8 cellular contexts compared by ENCODE assay signal in the genomic region with DNA sequence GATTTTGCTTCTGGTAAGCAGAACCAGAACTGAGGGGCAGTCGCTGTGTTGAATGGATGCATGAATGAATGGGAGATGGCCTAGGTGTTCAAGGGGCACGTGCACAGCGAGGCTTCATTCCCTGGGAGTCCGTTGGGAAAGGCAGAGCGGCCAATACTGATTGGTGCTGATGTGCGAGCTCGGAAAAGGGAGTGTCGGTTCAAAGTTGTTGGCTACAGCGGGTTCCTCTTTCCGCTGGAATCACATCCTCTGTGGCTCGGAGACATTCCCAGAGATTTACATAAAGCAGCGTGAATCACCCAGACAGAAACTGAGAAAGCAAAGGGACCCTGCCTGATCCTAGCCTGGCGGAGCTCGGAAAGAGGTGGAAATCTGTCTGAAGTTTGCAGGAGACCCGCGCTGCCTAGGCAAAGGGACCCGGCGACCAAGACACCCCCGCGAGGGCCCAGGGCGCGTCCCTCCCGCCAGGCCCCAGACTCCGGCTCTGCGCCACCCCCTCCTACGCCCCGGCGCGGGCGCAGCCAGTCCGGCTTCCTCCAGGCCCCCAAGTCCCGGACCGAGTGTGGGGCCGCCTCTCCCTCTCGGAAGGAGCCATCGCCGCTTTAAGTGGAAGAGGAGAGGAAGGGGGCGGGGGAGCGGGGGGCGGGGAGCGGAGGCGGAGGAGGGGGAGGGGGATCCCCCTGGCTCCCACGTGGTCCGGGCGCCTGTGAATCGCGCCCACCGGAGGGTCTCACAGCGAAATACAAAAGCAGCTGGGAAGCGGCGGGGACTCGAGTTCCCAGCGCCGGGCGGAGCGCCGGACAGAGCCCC. TPM values are rescaled to one million over a fixed set of nuclear protein-coding genes. Genes with fewer than 3 reads are reported as not detected.
DNase-seq lines count a peak whose midpoint lies in the region; ATAC-seq and TF ChIP-seq lines count a peak whose summit lies in the region.

A gene with protein sequence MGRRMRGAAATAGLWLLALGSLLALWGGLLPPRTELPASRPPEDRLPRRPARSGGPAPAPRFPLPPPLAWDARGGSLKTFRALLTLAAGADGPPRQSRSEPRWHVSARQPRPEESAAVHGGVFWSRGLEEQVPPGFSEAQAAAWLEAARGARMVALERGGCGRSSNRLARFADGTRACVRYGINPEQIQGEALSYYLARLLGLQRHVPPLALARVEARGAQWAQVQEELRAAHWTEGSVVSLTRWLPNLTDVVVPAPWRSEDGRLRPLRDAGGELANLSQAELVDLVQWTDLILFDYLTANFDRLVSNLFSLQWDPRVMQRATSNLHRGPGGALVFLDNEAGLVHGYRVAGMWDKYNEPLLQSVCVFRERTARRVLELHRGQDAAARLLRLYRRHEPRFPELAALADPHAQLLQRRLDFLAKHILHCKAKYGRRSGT (plus strand): TSS at position 774 of the 810 bp plus-strand sequence. CDS start 177 bp downstream, outside the sequence.

- TF ChIP-seq CTCF in esophagus muscularis mucosa (IDR thresholded peaks at IDR 0.05) = no peak
- TF ChIP-seq CTCF in testis (IDR thresholded peaks at IDR 0.05) = no peak

- peak; percentile 29 for ATAC-seq in HG02588 (IDR thresholded peaks at IDR 0.05; ENCODE audit: unreplicated experiment)

- H3K36me3 ChIP-seq in esophagus muscularis mucosa (no peaks in the 10 kb centered on the region), testis (ENCODE audit: low read depth, missing control alignments) (no peaks in the 10 kb centered on the region)

- 9% methylated on average over 15 of the region's 57 CpGs for WGBS in esophagus muscularis mucosa
- 1% methylated on average over 27 to 35 of the region's 57 CpGs for WGBS in testis, 2 donors

- TF ChIP-seq EP300 in esophagus muscularis mucosa (IDR thresholded peaks at IDR 0.05) = no peak

- DNase-seq in activated CD4-positive, alpha-beta T cell treated with anti-CD3 and anti-CD28 coated beads for 4 hours = peak; percentile 33 to 46
- DNase-seq in activated CD4-positive, alpha-beta T cell treated with anti-CD3 and anti-CD28 coated beads, Interleukin-2, amount 50 U/mL, for 1 hour = no peak
- DNase-seq in NCI-H146 treated with DMSO at 0.1 percent for 48 hours (lab: John Stamatoyannopoulos, UW; ENCODE audit: unreplicated experiment) (peak; percentile 28), esophagus muscularis mucosa (ENCODE audit: extremely low spot score) (no peak), testis (peak; percentile 66)
- DNase-seq in activated CD4-positive, alpha-beta T cell treated with anti-CD3 and anti-CD28 coated beads, Interleukin-2, amount 50 U/mL, for 48 hours = peak; percentile 17 to 26

- H3K4me1 ChIP-seq in esophagus muscularis mucosa = peaks cover 19 to 34% (median 33%) of the 10 kb centered on the region in 4 donors
- peaks cover 24% of the 10 kb centered on the region for H3K4me1 ChIP-seq in mononuclear cell (ENCODE audit: insufficient read depth, low read length)
- H3K4me1 ChIP-seq in testis = peaks cover 6% of the 10 kb centered on the region

- no peak for TF ChIP-seq POLR2A in esophagus muscularis mucosa (IDR thresholded peaks at IDR 0.05; ENCODE audit: low read depth)
- TF ChIP-seq POLR2A in testis (IDR thresholded peaks at IDR 0.05) = no peak

- H3K9me3 ChIP-seq in esophagus muscularis mucosa (no peaks in the 10 kb centered on the region), mononuclear cell (ENCODE audit: low read depth, low read length) (no peaks in the 10 kb centered on the region), testis (no peaks in the 10 kb centered on the region)

- peaks cover 0 to 27% (median 0%) of the 10 kb centered on the region in 4 donors for H3K27me3 ChIP-seq in esophagus muscularis mucosa
- peaks cover 75% of the 10 kb centered on the region for H3K27me3 ChIP-seq in mononuclear cell (ENCODE audit: insufficient read depth, low read length)
- H3K27me3 ChIP-seq in testis = no peaks in the 10 kb centered on the region

- H3K4me3 ChIP-seq in esophagus muscularis mucosa (peak within 1 kb of the TSS; percentile 58 to 77 (median 70)), mononuclear cell (ENCODE audit: low read length) (peak within 1 kb of the TSS; percentile 13), testis (peak within 1 kb of the TSS; percentile 61 to 62)

- intact Hi-C loops in esophagus muscularis mucosa (cut with DNase I) (loop anchor here (2.0 to 10.0 kb wide), 5 partner anchors 204 to 877 kb away; a partner anchor contains a TSS), testis (cut with DNase I; ENCODE audit: low total_unique reads) (loop anchor here (5.0 to 10.0 kb wide), 2 partner anchors 207 to 649 kb away; no protein-coding TSS in a partner anchor)

- H3K27ac ChIP-seq in esophagus muscularis mucosa (replicated peaks in 1 of 4) (peak within 1 kb of the TSS; percentile 73 to 83 (median 76)), testis (peak within 1 kb of the TSS in 1 of 2 donors; percentile 79)

RNA-seq across cellular contexts. Expression of the gene that starts here (rescaled TPM):
- 10 to 100 TPM in 1 of 4 donors, 1 to 10 TPM in 3; 2.1 to 18.1 (median 6.5) TPM for total RNA-seq in esophagus muscularis mucosa
- total RNA-seq in mononuclear cell = not detected
- total RNA-seq in testis = 1 to 10 TPM; 2.8 to 5.1 TPM
- 2.0 TPM for polyA plus RNA-seq in testis (ENCODE audit: insufficient read depth, low read depth, low replicate concordance)

Comparison
In these comparisons a context has a peak if more than half of its experiments do, and no peak if none do; other contexts are left out.
1. DNase-seq: peak in activated CD4-positive, alpha-beta T cell treated with anti-CD3 and anti-CD28 coated beads for 4 hours (2 of 2), NCI-H146 treated with DMSO at 0.1 percent for 48 hours (single experiment), activated CD4-positive, alpha-beta T cell treated with anti-CD3 and anti-CD28 coated beads, Interleukin-2, amount 50 U/mL, for 48 hours (2 of 2) and testis (single experiment); none in activated CD4-positive, alpha-beta T cell treated with anti-CD3 and anti-CD28 coated beads, Interleukin-2, amount 50 U/mL, for 1 hour (single experiment) and esophagus muscularis mucosa (single experiment).
2. H3K4me3 ChIP-seq: peak in every context shown above with its lines; median percentile 70 in esophagus muscularis mucosa; 62 in testis; 13 in mononuclear cell.